In the genomic region with DNA sequence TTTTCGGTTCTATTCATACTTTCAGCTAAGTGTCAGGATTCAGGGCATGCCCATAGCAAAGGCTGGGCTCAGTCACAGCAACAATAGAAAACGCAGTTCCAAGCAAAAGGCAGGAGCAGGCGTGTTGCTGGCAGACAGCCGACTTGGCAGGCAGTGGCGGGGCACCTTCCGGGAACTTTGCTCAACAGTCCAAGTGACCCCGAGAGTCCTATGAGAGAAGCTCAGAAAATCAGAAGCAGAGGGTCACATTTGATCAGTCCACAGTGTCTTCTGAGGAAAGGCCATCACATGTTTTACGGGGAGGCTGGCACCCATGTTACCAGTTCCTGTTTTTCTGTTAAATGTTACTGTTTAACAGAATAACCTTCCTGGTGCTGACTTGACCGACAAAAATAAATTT, we compare ENCODE assay signal across 10 cellular contexts.
DNase-seq lines count a peak whose midpoint lies in the region; ATAC-seq, FAIRE-seq and TF ChIP-seq lines count a peak whose summit lies in the region.
"Had no signal": no experiment of that assay in that cellular context is flagged by ENCODE, and none has a peak within 500 bp of the region (broad histone marks: within the 10 kb centered on the region; RNA-seq: fewer than 3 reads in every experiment).

No MANE protein-coding gene starts in this region.

- no peak for ATAC-seq in HG03439 (IDR thresholded peaks at IDR 0.05; ENCODE audit: unreplicated experiment)
- no peak for ATAC-seq in GM21528 (IDR thresholded peaks at IDR 0.05; ENCODE audit: low FRiP score, unreplicated experiment)

- H3K36me3 ChIP-seq in right atrium auricular region, result no peaks in the 10 kb centered on the region

- no peaks in the 10 kb centered on the region for H3K9me3 ChIP-seq in right atrium auricular region

- H3K4me1 ChIP-seq in right atrium auricular region, result peaks cover 0 to 32% of the 10 kb centered on the region in 2 donors

- H3K27me3 ChIP-seq in right atrium auricular region, result no peaks in the 10 kb centered on the region

- in situ Hi-C loops in GM13977 (cut with MboI; ENCODE audit: low pct_unique_long_range_greater_than_20kb, low sequenced_read_pairs, unreplicated experiment), result no loop called here

- DNase-seq in GM18507 (ENCODE audit: extremely low spot score, insufficient read length, low read depth) (no peak), anterior cingulate cortex (lab: John Stamatoyannopoulos, UW) (peak in 52 of 58 donors; percentile 15 to 90 (median 47)), right atrium auricular region (ENCODE audit: low spot score) (peak; percentile 88), putamen (ENCODE audit: low spot score) (peak; percentile 59), GM13977 (ENCODE audit: low spot score) (no peak)
- DNase-seq in stimulated activated CD4-positive, alpha-beta T cell treated with anti-CD3 and anti-CD28 coated beads, Interleukin-15, amount 100 ng/mL, for 24 hours, result no peak
- DNase-seq: HFFc6, OCI-M1 had no signal

- peak overlapping the region; percentile 9 to 31 for H3K27ac ChIP-seq in right atrium auricular region

- H3K4me3 ChIP-seq in right atrium auricular region, result no peak overlapping the region

- TF ChIP-seq CTCF in right atrium auricular region (IDR thresholded peaks at IDR 0.05) (no peak), GM13977 (IDR thresholded peaks at IDR 0.05; ENCODE audit: extremely low read depth, insufficient read depth, missing control alignments) (no peak)

- peak; percentile 29 for FAIRE-seq in GM18507 (lab: Jason Lieb, UNC)

Comparison
In these comparisons a context has a peak if more than half of its experiments do, and no peak if none do; other contexts are left out.
1. DNase-seq: peak in anterior cingulate cortex (52 of 58), right atrium auricular region (single experiment) and putamen (single experiment); none in GM18507 (single experiment), stimulated activated CD4-positive, alpha-beta T cell treated with anti-CD3 and anti-CD28 coated beads, Interleukin-15, amount 100 ng/mL, for 24 hours (single experiment) and GM13977 (single experiment).